Comparison of ENCODE assay signal across 35 cellular contexts in the genomic region with DNA sequence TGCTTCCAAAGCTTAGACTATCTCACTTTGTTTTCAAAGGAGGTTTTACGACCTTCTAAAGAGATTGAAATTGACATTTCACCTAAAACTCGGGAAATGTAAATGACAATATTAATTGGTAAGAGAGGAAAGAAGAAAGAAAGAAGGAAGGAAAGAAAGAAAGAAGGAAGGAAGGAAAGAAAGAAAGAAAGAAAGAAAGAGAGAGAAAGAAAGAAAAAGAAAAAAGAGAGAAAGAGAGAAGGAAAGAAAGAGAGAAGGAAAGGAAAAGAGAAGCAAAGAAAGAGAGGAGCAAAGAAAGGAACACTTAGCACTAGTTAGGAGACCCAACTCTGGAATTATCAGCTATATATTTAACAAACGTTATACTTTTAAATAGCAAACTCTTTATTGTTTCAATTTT. TPM values are rescaled to one million over a fixed set of nuclear protein-coding genes. Genes with fewer than 3 reads are reported as not detected.
"Had no signal": no experiment of that assay in that cellular context is flagged by ENCODE, and none has a peak within 500 bp of the region (broad histone marks: within the 10 kb centered on the region; RNA-seq: fewer than 3 reads in every experiment).

No MANE protein-coding gene starts in this region.

- H3K4me3 ChIP-seq: ovary, psoas muscle, skin epidermis, smooth muscle cell, spleen, suprapubic skin, testis, tibial artery, transverse colon, upper lobe of right lung, uterus had no signal

- H3K27ac ChIP-seq: neutrophil, ovary, parathyroid adenoma, psoas muscle, skin epidermis, spleen, suprapubic skin, testis, tibial artery, transverse colon, upper lobe of right lung, uterus had no signal

- H3K27me3 ChIP-seq: ovary, testis, tibial artery, uterus had no signal

- H2AFZ ChIP-seq: parathyroid adenoma had no signal

- H3K4me1 ChIP-seq: parathyroid adenoma, psoas muscle, spleen, suprapubic skin, testis, transverse colon, upper lobe of right lung, uterus had no signal

- H3K9ac ChIP-seq: parathyroid adenoma had no signal

- H3K36me3 ChIP-seq: neutrophil, ovary, spleen, suprapubic skin, tibial artery, transverse colon, upper lobe of right lung, uterus had no signal

- H3K9me3 ChIP-seq: neutrophil, ovary, psoas muscle, spleen, suprapubic skin, testis, tibial artery, transverse colon, upper lobe of right lung, uterus had no signal

- ATAC-seq: naive thymus-derived CD8-positive, alpha-beta T cell; natural killer cell treated with Interleukin-12 subunit alpha and Interleukin-12 subunit beta and Interleukin-15 and Interleukin-18, amount 100 ng/mL, for 72 hours; psoas muscle; right cardiac atrium; sciatic nerve; stimulated activated memory B cell treated with anti-CD40 and anti-IgM and Interleukin-4, amounts not matched to agents 10 μg/mL and 1 μg/mL and 100 μg/mL, for 72 hours; stimulated activated naive CD8-positive, alpha-beta T cell treated with anti-CD3 and anti-CD28 coated beads, Interleukin-15, amount 100 ng/mL, for 72 hours; stimulated activated naive CD8-positive, alpha-beta T cell treated with anti-CD3 and anti-CD28 coated beads, Interleukin-15, Interleukin-2, amounts not matched to agents 100 U/mL and 50 U/mL, for 24 hours; upper lobe of right lung had no signal

- H3K79me2 ChIP-seq: parathyroid adenoma had no signal

- DNase-seq: naive thymus-derived CD8-positive, alpha-beta T cell; nephron progenitor cell; nucleus accumbens; ovary; posterior cingulate gyrus; psoas muscle; right cardiac atrium; spleen; stimulated activated CD4-positive, alpha-beta T cell treated with anti-CD3 and anti-CD28 coated beads, Interleukin-12 subunit alpha, Interleukin-12 subunit beta, amount 100 ng/mL, for 4 hours; stimulated activated CD4-positive, alpha-beta T cell treated with anti-CD3 and anti-CD28 coated beads, Interleukin-1b, Interleukin-23, amount 100 ng/mL, for 48 hours; stimulated activated CD4-positive, alpha-beta T cell treated with anti-CD3 and anti-CD28 coated beads, Interleukin-4, amount 100 ng/mL, for 1 hour; stimulated activated CD4-positive, alpha-beta T cell treated with anti-CD3 and anti-CD28 coated beads, Interleukin-4, amount 100 ng/mL, for 4 hours; stimulated activated CD8-positive, alpha-beta memory T cell treated with anti-CD3 and anti-CD28 coated beads, Interleukin-4, amount 100 ng/mL, for 48 hours; stimulated activated naive CD4-positive, alpha-beta T cell; stimulated activated naive CD8-positive, alpha-beta T cell treated with anti-CD3 and anti-CD28 coated beads, Interleukin-15, amount 100 ng/mL, for 72 hours; stimulated activated naive CD8-positive, alpha-beta T cell treated with anti-CD3 and anti-CD28 coated beads, Interleukin-15, Interleukin-2, amounts not matched to agents 100 U/mL and 50 U/mL, for 24 hours; substantia nigra; testis; tibial artery; transverse colon; upper lobe of right lung; uterus had no signal

- H3K4me2 ChIP-seq: smooth muscle cell had no signal

RNA-seq across cellular contexts. Expression of gene GKN1, which starts 3.7 kb away (rescaled TPM):
- total RNA-seq: naive thymus-derived CD8-positive, alpha-beta T cell; natural killer cell treated with Interleukin-12 subunit alpha and Interleukin-12 subunit beta and Interleukin-15 and Interleukin-18, amount 100 ng/mL, for 72 hours; neural crest cell; osteoblast; ovary; progenitor cell of endocrine pancreas; psoas muscle; renal cortical epithelial cell; right cardiac atrium; sciatic nerve; smooth muscle cell; spleen; suprapubic skin; testis; transverse colon; upper lobe of right lung; urinary bladder; uterus had no signal
- polyA plus RNA-seq: naive thymus-derived CD8-positive, alpha-beta T cell; ovary; right cardiac atrium; smooth muscle cell had no signal

RNA-seq across cellular contexts. Expression of gene GKN2, which starts 25.4 kb away (rescaled TPM):
- total RNA-seq: naive thymus-derived CD8-positive, alpha-beta T cell; natural killer cell treated with Interleukin-12 subunit alpha and Interleukin-12 subunit beta and Interleukin-15 and Interleukin-18, amount 100 ng/mL, for 72 hours; neural crest cell; osteoblast; ovary; progenitor cell of endocrine pancreas; psoas muscle; renal cortical epithelial cell; right cardiac atrium; sciatic nerve; smooth muscle cell; spleen; suprapubic skin; testis; transverse colon; urinary bladder; uterus had no signal
- polyA plus RNA-seq: naive thymus-derived CD8-positive, alpha-beta T cell; psoas muscle; right cardiac atrium; smooth muscle cell; urinary bladder had no signal
